ENCODE assay signal across 8 cellular contexts in the genomic region with DNA sequence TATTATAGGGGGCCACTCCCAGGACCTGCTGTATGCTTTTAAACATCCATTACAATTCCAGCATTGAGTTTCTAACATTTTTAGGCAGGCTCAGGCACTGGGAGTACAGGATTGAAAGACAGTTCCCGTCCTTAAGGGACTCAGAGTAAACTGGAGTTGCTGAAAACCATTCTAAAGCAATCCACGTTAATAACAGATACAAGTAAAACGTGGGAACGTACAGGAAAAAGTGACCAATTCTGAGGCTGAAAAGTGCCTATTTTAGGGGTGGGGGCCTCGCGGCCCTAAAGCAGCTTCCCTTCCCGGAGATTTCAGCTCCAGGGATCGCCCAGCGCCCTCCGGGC. TPM values are rescaled to one million over a fixed set of nuclear protein-coding genes. Genes with fewer than 3 reads are reported as not detected.
DNase-seq lines count a peak whose midpoint lies in the region; ATAC-seq, FAIRE-seq and TF ChIP-seq lines count a peak whose summit lies in the region.

No MANE protein-coding gene starts in this region.

- no peaks in the 10 kb centered on the region for H3K4me1 ChIP-seq in GM12878 (ENCODE audit: control insufficient read depth, insufficient read depth, low read length)
- H3K4me1 ChIP-seq in transverse colon, result peaks cover 0 to 18% (median 14%) of the 10 kb centered on the region in 4 donors

- H3K27me3 ChIP-seq in GM12878 (replicated peaks in 1 of 2; ENCODE audit: control insufficient read depth in 2 of 2, insufficient read depth in 2 of 2, low read length in 1 of 2) (no peaks in the 10 kb centered on the region), transverse colon (no peaks in the 10 kb centered on the region)

- H3K36me3 ChIP-seq in GM12878 (ENCODE audit: control insufficient read depth in 2 of 2, insufficient read depth in 2 of 2, low read length in 1 of 2) (no peaks in the 10 kb centered on the region), transverse colon (no peaks in the 10 kb centered on the region)

- H4K20me1 ChIP-seq in GM12878 (ENCODE audit: control insufficient read depth, insufficient read depth), result no peaks in the 10 kb centered on the region

- peak overlapping the region; percentile 97 for H3K9ac ChIP-seq in GM12878 (ENCODE audit: control insufficient read depth, insufficient read depth, low read length)

- TF ChIP-seq RAD21 in GM12878 (IDR thresholded peaks at IDR 0.05; ENCODE audit: insufficient read depth, low read depth, low read length), result no peak

- RAD21 ChIA-PET in GM12878 (lab: Charles Lee; ENCODE audit: unreplicated experiment), result interaction anchor here (1.0 to 1.4 kb wide), 3 partner anchors 20 to 67 kb away, joined by 4 to 17 read pairs (median 4); no protein-coding TSS in a partner anchor

- FAIRE-seq in GM12878 (lab: Jason Lieb, UNC), result no peak

- SMC1A ChIA-PET in GM12878 (lab: Charles Lee; ENCODE audit: uncharacterized antibody, unreplicated experiment), result interaction anchor here (0.9 to 1.7 kb wide), 6 partner anchors 19 to 581 kb away, joined by 3 to 27 read pairs (median 4); no protein-coding TSS in a partner anchor

- POLR2A ChIA-PET in GM12878 (lab: Charles Lee), result interaction anchor here (0.8 to 4.2 kb wide), 4 partner anchors 14 to 665 kb away, joined by 3 to 42 read pairs (median 4); no protein-coding TSS in a partner anchor

- intact Hi-C loops in GM12878 (cut with micrococcal nuclease; ENCODE audit: unreplicated experiment), result loop anchor here (1.0 to 5.0 kb wide), 4 partner anchors 20 to 944 kb away; no protein-coding TSS in a partner anchor
- intact Hi-C loops in lower leg skin (cut with DNase I; ENCODE audit: low total_unique reads), result no loop called here
- intact Hi-C loops in transverse colon (cut with DNase I; ENCODE audit: low total_unique reads), result no loop called here

- 1% methylated on average over 10 of the region's 10 CpGs for WGBS in GM12878 (ENCODE audit: insufficient coverage, insufficient replicate concordance, low lambda C conversion rate, missing lambda C conversion rate)
- WGBS in lower leg skin, 2 donors, result 0% methylated on average over 10 of the region's 10 CpGs
- WGBS in transverse colon (ENCODE audit: low coverage in 1 of 2), 2 donors, result 0% methylated on average over 7 to 10 of the region's 10 CpGs

- CTCF ChIA-PET in activated naive CD4-positive, alpha-beta T cell treated with anti-CD3 and anti-CD28 coated beads, Interleukin-2, amount 10 ng/mL, durations not matched to agents 7 days and 5 days (lab: Charles Lee), result no interaction called here
- CTCF ChIA-PET in GM12878 (lab: Yijun Ruan, JAX), result interaction anchor here (0.7 kb wide), 2 partner anchors 366 to 652 kb away, joined by 3 read pairs; no protein-coding TSS in a partner anchor

- TF ChIP-seq CTCF in GM12878 (IDR thresholded peaks at IDR 0.05 in 2 of 3, conservative IDR thresholded peaks at IDR 0.05 in 1 of 3; ENCODE audit: control insufficient read depth in 2 of 3, extremely low read depth in 1 of 3, insufficient read depth in 1 of 3, low read depth in 3 of 3, low read length in 3 of 3) (no peak), lower leg skin (IDR thresholded peaks at IDR 0.05) (no peak), transverse colon (IDR thresholded peaks at IDR 0.05) (no peak)

- peaks cover 18% of the 10 kb centered on the region for H3K79me2 ChIP-seq in GM12878 (ENCODE audit: control insufficient read depth, insufficient read depth, low read length)

- peaks cover 13% of the 10 kb centered on the region for H3K4me1 Mint-ChIP-seq in activated naive CD4-positive, alpha-beta T cell treated with anti-CD3 and anti-CD28 coated beads, Interleukin-2, amount 10 ng/mL, durations not matched to agents 7 days and 5 days

- BruUV-seq in GM12878 (replicated peaks; lab: Mats Ljungman, UMichigan), result TSS peak; percentile 95

- H3K27ac ChIP-seq in GM12878 (ENCODE audit: control insufficient read depth, insufficient read depth) (peak overlapping the region; percentile 90), transverse colon (peak overlapping the region; percentile 95 to 98 (median 96))

- H3K4me3 Mint-ChIP-seq in activated naive CD4-positive, alpha-beta T cell treated with anti-CD3 and anti-CD28 coated beads, Interleukin-2, amount 10 ng/mL, durations not matched to agents 7 days and 5 days, result peak overlapping the region; percentile 98

- ATAC-seq in GM12878, result no peak

- H3K9me3 ChIP-seq in GM12878 (replicated peaks; ENCODE audit: control insufficient read depth, insufficient read depth, low read length), result no peaks in the 10 kb centered on the region
- H3K9me3 ChIP-seq in transverse colon, result no peaks in the 10 kb centered on the region

- peak overlapping the region; percentile 77 for H2AFZ ChIP-seq in GM12878 (ENCODE audit: control insufficient read depth, low read depth, low read length)

- H3K9me3 Mint-ChIP-seq in activated naive CD4-positive, alpha-beta T cell treated with anti-CD3 and anti-CD28 coated beads, Interleukin-2, amount 10 ng/mL, durations not matched to agents 7 days and 5 days, result no peaks in the 10 kb centered on the region

- H3K27me3 Mint-ChIP-seq in activated naive CD4-positive, alpha-beta T cell treated with anti-CD3 and anti-CD28 coated beads, Interleukin-2, amount 10 ng/mL, durations not matched to agents 7 days and 5 days, result peaks cover 51% of the 10 kb centered on the region

- H3K27ac Mint-ChIP-seq in activated naive CD4-positive, alpha-beta T cell treated with anti-CD3 and anti-CD28 coated beads, Interleukin-2, amount 10 ng/mL, durations not matched to agents 7 days and 5 days, result peak overlapping the region; percentile 76

- TF ChIP-seq POLR2A in GM12878 (IDR thresholded peaks at IDR 0.05; ENCODE audit: low read depth, low read length) (no peak), lower leg skin (IDR thresholded peaks at IDR 0.05) (no peak), transverse colon (IDR thresholded peaks at IDR 0.05) (no peak)

- H3K4me3 ChIP-seq in GM12878 (peak overlapping the region; percentile 81), lower leg skin (ENCODE audit: low read depth, poor library complexity, severe bottlenecking) (peak overlapping the region; percentile 71), transverse colon (peak overlapping the region; percentile 52 to 92 (median 81))

- no peaks in the 10 kb centered on the region for H3K36me3 Mint-ChIP-seq in activated naive CD4-positive, alpha-beta T cell treated with anti-CD3 and anti-CD28 coated beads, Interleukin-2, amount 10 ng/mL, durations not matched to agents 7 days and 5 days

- TF ChIP-seq EP300 in GM12878 (IDR thresholded peaks at IDR 0.05; ENCODE audit: borderline replicate concordance in 1 of 2, control insufficient read depth in 1 of 2, low read depth in 2 of 2, low read length in 2 of 2) (no peak), transverse colon (IDR thresholded peaks at IDR 0.05; ENCODE audit: low read depth) (no peak)

- in situ Hi-C loops in GM12878 (cut with MboI) (no loop called here), transverse colon (cut with MboI; ENCODE audit: low pct_ligation_motif_present in 1 of 4, low pct_unique_long_range_greater_than_20kb in 1 of 4, low sequenced_read_pairs in 3 of 4) (loop anchor here in 1 of 4 donors (25.0 kb wide), 1 partner anchor 939 kb away; a partner anchor contains a TSS)

- DNase-seq in activated naive CD4-positive, alpha-beta T cell treated with anti-CD3 and anti-CD28 coated beads, Interleukin-2, amount 10 ng/mL, durations not matched to agents 7 days and 5 days, result no peak
- no peak for DNase-seq in activated naive CD4-positive, alpha-beta T cell treated with anti-CD3 and anti-CD28 coated beads, Interleukin-2, amount 50 U/mL, for 16 hours
- DNase-seq in GM12878 (ENCODE audit: low read depth, low spot score) (no peak), lower leg skin (ENCODE audit: low spot score in 2 of 2) (no peak), transverse colon (no peak), NCI-H2029 (lab: John Stamatoyannopoulos, UW) (no peak), retina (no peak)
- no peak for DNase-seq in activated effector memory CD4-positive, alpha-beta T cell treated with anti-CD3 and anti-CD28 coated beads, Interleukin-2, amount 50 U/mL, for 16 hours

- H3K4me2 ChIP-seq in GM12878 (ENCODE audit: control insufficient read depth, insufficient read depth), result peak overlapping the region; percentile 72

TF ChIP-seq in GM12878, 131 proteins besides CTCF, POLR2A, EP300 and RAD21 (continues in another document):
- no peak for TF ChIP-seq EZH2 (IDR thresholded peaks at IDR 0.05; ENCODE audit: borderline replicate concordance, control insufficient read depth, low read depth, low read length)
- TF ChIP-seq, protein P1, sequence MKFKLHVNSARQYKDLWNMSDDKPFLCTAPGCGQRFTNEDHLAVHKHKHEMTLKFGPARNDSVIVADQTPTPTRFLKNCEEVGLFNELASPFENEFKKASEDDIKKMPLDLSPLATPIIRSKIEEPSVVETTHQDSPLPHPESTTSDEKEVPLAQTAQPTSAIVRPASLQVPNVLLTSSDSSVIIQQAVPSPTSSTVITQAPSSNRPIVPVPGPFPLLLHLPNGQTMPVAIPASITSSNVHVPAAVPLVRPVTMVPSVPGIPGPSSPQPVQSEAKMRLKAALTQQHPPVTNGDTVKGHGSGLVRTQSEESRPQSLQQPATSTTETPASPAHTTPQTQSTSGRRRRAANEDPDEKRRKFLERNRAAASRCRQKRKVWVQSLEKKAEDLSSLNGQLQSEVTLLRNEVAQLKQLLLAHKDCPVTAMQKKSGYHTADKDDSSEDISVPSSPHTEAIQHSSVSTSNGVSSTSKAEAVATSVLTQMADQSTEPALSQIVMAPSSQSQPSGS (IDR thresholded peaks at IDR 0.05; ENCODE audit: low read length), result 0 out of 2 replicates have a peak, but pooled peaks have one; percentile 11
- no peak for TF ChIP-seq TCF12 (IDR thresholded peaks at IDR 0.05; ENCODE audit: low read depth, low read length)
- TF ChIP-seq NFXL1 (IDR thresholded peaks at IDR 0.05; ENCODE audit: borderline replicate concordance), result no peak

RNA-seq across cellular contexts. Expression of a gene that starts 0.3 kb away (rescaled TPM):
- 175 and 181 TPM in 2 replicates for total RNA-seq in GM12878 (2013; cell fraction: nucleolus; rRNA removed)
- total RNA-seq in GM12878 (2014; rRNA removed) (9.1 and 11.3 TPM in 2 replicates), GM12878 (2014; rRNA removed; fragmentation: Illumina TruSeq; extraction: Trizol) (16.9 and 19.1 TPM in 2 replicates), GM12878 (2021) (13.7 and 16.0 TPM in 2 replicates), lower leg skin (10 to 100 TPM; 16.1 to 25.7 (median 19.1) TPM), transverse colon (10 to 100 TPM in 3 of 4 donors, 1 to 10 TPM in 1; 7.5 to 25.5 (median 13.1) TPM)
- polyA plus RNA-seq in GM12878 (2011; ENCODE audit: low read depth), result 3.4 TPM
- polyA plus RNA-seq in GM12878 (2011; rRNA removed) (9.7 and 15.3 TPM in 2 replicates), GM12878 (2014; fragmentation: Illumina TruSeq; extraction: Trizol) (8.1 and 9.0 TPM in 2 replicates), GM12878 (2014; fragmentation: Nextera tagmentation; extraction: Ambion mirVana) (1 to 10 TPM; 4.4 to 9.5 TPM), GM12878 (2014; rRNA removed) (3.7 and 5.2 TPM in 2 replicates), GM12878 (2016; fragmentation: Nextera tagmentation; extraction: Ambion mirVana) (10 to 100 TPM; 11.7 to 17.7 TPM)
- polyA plus RNA-seq in GM12878 (2011; cell fraction: cytosol; rRNA removed), result 3.0 and 4.5 TPM in 2 replicates
- 14.7 and 15.0 TPM in 2 replicates for polyA plus RNA-seq in GM12878 (2011; cell fraction: nucleus; rRNA removed)
- polyA plus RNA-seq in GM12878 (2012), result 3.9 and 4.5 TPM in 2 replicates
- polyA minus RNA-seq in GM12878 (2011; rRNA and poly(A)+ RNA removed), result 24.9 and 39.0 TPM in 2 replicates
- polyA minus RNA-seq in GM12878 (2011; cell fraction: cytosol; rRNA and poly(A)+ RNA removed), result 9.6 and 11.4 TPM in 2 replicates
- polyA minus RNA-seq in GM12878 (2011; cell fraction: nucleus; rRNA and poly(A)+ RNA removed), result 33.2 and 36.8 TPM in 2 replicates
